ENCODE assay signal across 21 cellular contexts in the genomic region with DNA sequence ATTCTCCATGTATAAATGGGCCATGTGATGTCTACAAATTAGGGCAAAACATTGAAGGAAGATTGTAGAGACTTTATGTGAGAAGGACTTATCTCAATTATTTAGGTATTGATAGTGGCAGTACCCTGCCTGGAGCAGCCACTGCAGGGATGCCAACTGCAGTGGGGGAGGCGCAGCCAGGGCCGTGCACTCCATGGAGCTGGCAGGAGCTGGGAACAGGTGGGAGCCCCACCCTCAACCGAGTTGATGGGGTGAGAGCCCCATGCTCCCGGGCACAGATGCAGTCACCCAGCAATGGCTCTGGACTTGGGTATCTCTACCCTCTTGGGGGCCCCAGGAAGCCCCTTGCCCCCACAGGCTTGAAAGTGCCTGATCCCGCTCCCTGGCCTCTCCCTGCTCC.
"Had no signal": no experiment of that assay in that cellular context is flagged by ENCODE, and none has a peak within 500 bp of the region (broad histone marks: within the 10 kb centered on the region; RNA-seq: fewer than 3 reads in every experiment).

No MANE protein-coding gene starts in this region.

- H3K36me3 ChIP-seq: esophagus squamous epithelium, gastrocnemius medialis, heart right ventricle, left ventricle myocardium inferior, lower lobe of right lung had no signal

- H3K9me3 ChIP-seq: gastrocnemius medialis, lower lobe of right lung had no signal

- H3K4me1 ChIP-seq: gastrocnemius medialis, heart right ventricle, left ventricle myocardium inferior, lower lobe of right lung had no signal

- H3K27ac ChIP-seq: coronary artery, dorsolateral prefrontal cortex, epithelial cell of prostate, esophagus squamous epithelium, gastrocnemius medialis, heart right ventricle, left ventricle myocardium inferior, lower lobe of right lung had no signal

- DNase-seq: dermis blood vessel endothelial cell; dorsolateral prefrontal cortex; effector CD4-positive, alpha-beta T cell; effector memory CD4-positive, alpha-beta T cell; erythroblast; esophagus squamous epithelium; foreskin melanocyte; gastrocnemius medialis; glutamatergic neuron; head of caudate nucleus; heart right ventricle; hippocampal formation; left cardiac atrium; left ventricle myocardium inferior; lower lobe of right lung; mesendoderm; midbrain had no signal

- H3K4me3 ChIP-seq: coronary artery, dorsolateral prefrontal cortex, esophagus squamous epithelium, gastrocnemius medialis, heart right ventricle, left ventricle myocardium inferior, lower lobe of right lung had no signal

- ATAC-seq: esophagus mucosa, gastrocnemius medialis, heart right ventricle, left cardiac atrium, left lobe of liver had no signal

- H3K27me3 ChIP-seq: dorsolateral prefrontal cortex, esophagus squamous epithelium, gastrocnemius medialis, heart right ventricle had no signal
